1 cellular context compared by ENCODE assay signal in the genomic region with DNA sequence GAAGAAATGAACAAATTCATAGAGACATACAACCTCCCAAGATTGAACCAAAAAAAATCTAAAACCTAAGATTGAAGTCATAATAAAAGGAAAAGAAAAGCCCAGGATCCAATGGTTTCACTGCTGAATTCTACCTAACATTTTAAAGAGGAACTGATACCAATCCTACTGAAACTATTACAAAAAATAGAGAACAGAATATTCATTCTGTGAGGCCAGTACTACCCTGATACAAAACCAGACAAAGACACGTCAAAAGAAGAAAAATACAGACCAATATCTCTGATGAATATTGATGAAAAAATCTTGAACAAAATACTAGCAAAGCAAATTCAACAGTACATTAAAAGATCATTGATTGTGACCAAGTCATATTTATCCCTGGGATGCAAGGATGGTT.
A peak's percentile ranks its signal among the peaks of the same experiment; 100 is the strongest.
TF ChIP-seq lines count a peak whose summit lies in the region.

No MANE protein-coding gene starts in this region.

TF ChIP-seq in GM12878, 131 proteins besides CTCF, POLR2A, EP300 and RAD21 (continued from another document):
- TF ChIP-seq KAT2A (conservative IDR thresholded peaks at IDR 0.05; ENCODE audit: control insufficient read depth, low read depth, low read length): no peak
- no peak for TF ChIP-seq RFX5 (IDR thresholded peaks at IDR 0.05; ENCODE audit: low read depth, low read length)
- TF ChIP-seq STAT3 (IDR thresholded peaks at IDR 0.05; ENCODE audit: low read depth, low read length): no peak
- peak; percentile 73 for TF ChIP-seq DPF2 (IDR thresholded peaks at IDR 0.05)
- peak; percentile 58; the same call in 1 of the 2 replicates for TF ChIP-seq BCL11A (IDR thresholded peaks at IDR 0.05; ENCODE audit: low read depth, low read length)
- no peak for TF ChIP-seq TBL1XR1 (IDR thresholded peaks at IDR 0.05; ENCODE audit: low read depth, low read length)
- peak; percentile 64; the same call in 1 of the 2 replicates for TF ChIP-seq IRF4 (IDR thresholded peaks at IDR 0.05; ENCODE audit: low read depth, low read length)
- peak; percentile 52; the same call in 1 of the 2 replicates for TF ChIP-seq MTA2 (IDR thresholded peaks at IDR 0.05; ENCODE audit: low read depth)
- peak; percentile 46; the same call in 1 of the 2 replicates for TF ChIP-seq ATF2 (IDR thresholded peaks at IDR 0.05; ENCODE audit: low read length)
- TF ChIP-seq IKZF2 (IDR thresholded peaks at IDR 0.05): peak; percentile 81 to 82
- TF ChIP-seq ATF7 (IDR thresholded peaks at IDR 0.05; ENCODE audit: low read depth): no peak
- no peak for TF ChIP-seq CHD2 (IDR thresholded peaks at IDR 0.05; ENCODE audit: borderline replicate concordance, low read depth, low read length)
- TF ChIP-seq RUNX3 (IDR thresholded peaks at IDR 0.05; ENCODE audit: low read length): peak; percentile 44
- peak; percentile 46; the same call in 1 of the 2 replicates for TF ChIP-seq BMI1 (IDR thresholded peaks at IDR 0.05; ENCODE audit: borderline replicate concordance)
- peak; percentile 64; the same call in 1 of the 2 replicates for TF ChIP-seq NFIC (IDR thresholded peaks at IDR 0.05; ENCODE audit: low read depth, low read length)
- TF ChIP-seq SPI1 (IDR thresholded peaks at IDR 0.05; ENCODE audit: borderline replicate concordance, insufficient read depth, low read depth, low read length): peak; percentile 62; the same call in 1 of the 2 replicates
- TF ChIP-seq, protein P1, sequence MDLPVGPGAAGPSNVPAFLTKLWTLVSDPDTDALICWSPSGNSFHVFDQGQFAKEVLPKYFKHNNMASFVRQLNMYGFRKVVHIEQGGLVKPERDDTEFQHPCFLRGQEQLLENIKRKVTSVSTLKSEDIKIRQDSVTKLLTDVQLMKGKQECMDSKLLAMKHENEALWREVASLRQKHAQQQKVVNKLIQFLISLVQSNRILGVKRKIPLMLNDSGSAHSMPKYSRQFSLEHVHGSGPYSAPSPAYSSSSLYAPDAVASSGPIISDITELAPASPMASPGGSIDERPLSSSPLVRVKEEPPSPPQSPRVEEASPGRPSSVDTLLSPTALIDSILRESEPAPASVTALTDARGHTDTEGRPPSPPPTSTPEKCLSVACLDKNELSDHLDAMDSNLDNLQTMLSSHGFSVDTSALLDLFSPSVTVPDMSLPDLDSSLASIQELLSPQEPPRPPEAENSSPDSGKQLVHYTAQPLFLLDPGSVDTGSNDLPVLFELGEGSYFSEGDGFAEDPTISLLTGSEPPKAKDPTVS (IDR thresholded peaks at IDR 0.05; ENCODE audit: low read depth, low read length): no peak
- TF ChIP-seq JUNB (IDR thresholded peaks at IDR 0.05): peak; percentile 97
